In the genomic region with DNA sequence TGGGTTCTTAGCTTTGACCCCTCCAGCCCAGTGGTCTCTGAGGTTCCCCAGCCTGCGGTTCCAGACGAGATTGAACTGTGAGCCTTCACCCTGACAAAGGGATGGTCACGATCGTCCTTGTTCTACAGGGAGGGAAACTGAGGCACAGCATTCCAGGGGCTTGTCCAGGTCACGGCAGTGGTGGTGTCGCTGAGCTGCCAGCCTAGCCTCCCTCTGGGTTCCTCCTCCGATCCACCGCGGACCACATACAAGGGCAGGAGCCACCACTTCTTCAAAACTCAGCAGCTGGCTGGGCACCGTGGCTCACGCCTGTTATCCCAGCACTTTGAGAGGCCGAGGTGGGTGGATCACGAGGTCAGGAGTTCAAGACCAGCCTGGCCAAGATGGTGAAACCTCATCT, we compare ENCODE assay signal across 30 cellular contexts. TPM values are rescaled to one million over a fixed set of nuclear protein-coding genes. Genes with fewer than 3 reads are reported as not detected.
DNase-seq lines count a peak whose midpoint lies in the region; ATAC-seq and TF ChIP-seq lines count a peak whose summit lies in the region.
"Had no signal": no experiment of that assay in that cellular context is flagged by ENCODE, and none has a peak within 500 bp of the region (broad histone marks: within the 10 kb centered on the region; RNA-seq: fewer than 3 reads in every experiment).

No MANE protein-coding gene starts in this region.

- H3K9me3 ChIP-seq in spleen: peaks cover 3 to 44% (median 35%) of the 10 kb centered on the region in 8 donors

- H3K36me3 ChIP-seq in H7 (replicated peaks; ENCODE audit: control insufficient read depth, insufficient read depth, low read length): no peaks in the 10 kb centered on the region
- peaks cover 0 to 5% (median 0%) of the 10 kb centered on the region in 6 donors for H3K36me3 ChIP-seq in spleen
- H3K36me3 ChIP-seq: breast epithelium, Peyer's patch, sigmoid colon, upper lobe of left lung had no signal

- H3K27me3 ChIP-seq in H7 (ENCODE audit: control insufficient read depth, insufficient read depth, low read length): no peaks in the 10 kb centered on the region; the same call in 1 of the 2 replicates
- peaks cover 0 to 18% (median 0%) of the 10 kb centered on the region in 7 donors for H3K27me3 ChIP-seq in spleen (replicated peaks in 1 of 7)
- H3K27me3 ChIP-seq: Peyer's patch, upper lobe of left lung had no signal

- H3K27me3 Mint-ChIP-seq in immature natural killer cell (ENCODE audit: low read depth in 3 of 3) (peaks cover 2 to 9% (median 5%) of the 10 kb centered on the region in 3 donors), MCF 10A (ENCODE audit: insufficient read depth, unreplicated experiment) (peaks cover 4% of the 10 kb centered on the region)
- H3K27me3 Mint-ChIP-seq: activated CD4-positive, alpha-beta T cell treated with anti-CD3 and anti-CD28 coated beads, Interleukin-2, amount 10 ng/mL, durations not matched to agents 24 days and 14 days had no signal

- TF ChIP-seq POLR2A in spleen (IDR thresholded peaks at IDR 0.05): no peak

- H3K27ac Mint-ChIP-seq in immature natural killer cell (no peak overlapping the region), MCF 10A (ENCODE audit: low read depth, unreplicated experiment) (no peak overlapping the region)
- H3K27ac Mint-ChIP-seq: activated CD4-positive, alpha-beta T cell treated with anti-CD3 and anti-CD28 coated beads, Interleukin-2, amount 10 ng/mL, durations not matched to agents 24 days and 14 days; activated naive CD4-positive, alpha-beta T cell treated with anti-CD3 and anti-CD28 coated beads, Interleukin-2, amount 50 U/mL, for 24 hours; activated T-helper 1 cell treated with anti-CD3 and anti-CD28 coated beads, Interleukin-12 subunit alpha, Interleukin-12 subunit beta, Interleukin-2, Interleukin-4 antibody, amounts not matched to agents 30 ng/mL and 10 ng/mL and 1 ng/mL, durations not matched to agents 14 hours and 24 hours and 36 hours; IgD-negative memory B cell had no signal

- no peak overlapping the region for H3K4me3 ChIP-seq in H7 (ENCODE audit: insufficient read depth, low read depth, low read length)
- H3K4me3 ChIP-seq in spleen: no peak overlapping the region
- H3K4me3 ChIP-seq in foreskin fibroblast (ENCODE audit: low read depth in 1 of 2, low read length in 2 of 2): no peak overlapping the region
- H3K4me3 ChIP-seq: breast epithelium, Peyer's patch, sigmoid colon, upper lobe of left lung had no signal

- peaks cover 3 to 22% (median 4%) of the 10 kb centered on the region in 6 donors for H3K9me3 Mint-ChIP-seq in immature natural killer cell
- peaks cover 9% of the 10 kb centered on the region for H3K9me3 Mint-ChIP-seq in MCF 10A (ENCODE audit: unreplicated experiment)

- CTCF ChIA-PET in MCF 10A (lab: Yijun Ruan, JAX): interaction anchor here (0.6 kb wide), 1 partner anchor 1360 kb away, joined by 3 read pairs; no protein-coding TSS in a partner anchor

- POLR2A ChIA-PET in MCF 10A (lab: Yijun Ruan, JAX): no interaction called here

- no peak for TF ChIP-seq CTCF in spleen (IDR thresholded peaks at IDR 0.05 in 8 of 11, conservative IDR thresholded peaks at IDR 0.05 in 3 of 11)
- no peak for TF ChIP-seq CTCF in foreskin fibroblast (IDR thresholded peaks at IDR 0.05; ENCODE audit: low read depth, low read length)
- TF ChIP-seq CTCF in MCF 10A (IDR thresholded peaks at IDR 0.05; ENCODE audit: unreplicated experiment): no peak

- no peak overlapping the region for H3K4me3 Mint-ChIP-seq in immature natural killer cell
- H3K4me3 Mint-ChIP-seq in MCF 10A (ENCODE audit: unreplicated experiment): no peak overlapping the region
- H3K4me3 Mint-ChIP-seq: activated CD4-positive, alpha-beta T cell treated with anti-CD3 and anti-CD28 coated beads, Interleukin-2, amount 10 ng/mL, durations not matched to agents 24 days and 14 days; activated naive CD4-positive, alpha-beta T cell treated with anti-CD3 and anti-CD28 coated beads, Interleukin-2, amount 50 U/mL, for 24 hours; activated T-helper 1 cell treated with anti-CD3 and anti-CD28 coated beads, Interleukin-12 subunit alpha, Interleukin-12 subunit beta, Interleukin-2, Interleukin-4 antibody, amounts not matched to agents 30 ng/mL and 10 ng/mL and 1 ng/mL, durations not matched to agents 14 hours and 24 hours and 36 hours; IgD-negative memory B cell; neural crest cell had no signal

- no peak overlapping the region for H3K27ac ChIP-seq in spleen
- H3K27ac ChIP-seq: breast epithelium, Peyer's patch, sigmoid colon, upper lobe of left lung, VCaP had no signal

- H3K4me1 ChIP-seq in spleen: no peaks in the 10 kb centered on the region
- H3K4me1 ChIP-seq: breast epithelium, Peyer's patch, sigmoid colon, upper lobe of left lung had no signal

- no peaks in the 10 kb centered on the region for H3K4me1 Mint-ChIP-seq in immature natural killer cell
- no peaks in the 10 kb centered on the region for H3K4me1 Mint-ChIP-seq in MCF 10A (ENCODE audit: insufficient read depth, unreplicated experiment)
- H3K4me1 Mint-ChIP-seq: activated CD4-positive, alpha-beta T cell treated with anti-CD3 and anti-CD28 coated beads, Interleukin-2, amount 10 ng/mL, durations not matched to agents 24 days and 14 days; activated naive CD4-positive, alpha-beta T cell treated with anti-CD3 and anti-CD28 coated beads, Interleukin-2, amount 50 U/mL, for 24 hours; neural crest cell had no signal

- H3K36me3 Mint-ChIP-seq in immature natural killer cell: no peaks in the 10 kb centered on the region
- no peaks in the 10 kb centered on the region for H3K36me3 Mint-ChIP-seq in MCF 10A (ENCODE audit: insufficient read depth, unreplicated experiment)
- H3K36me3 Mint-ChIP-seq: IgD-negative memory B cell had no signal

- intact Hi-C loops in spleen (cut with DNase I; ENCODE audit: low total_unique reads): no loop called here
- intact Hi-C loops in MCF 10A (cut with micrococcal nuclease): no loop called here

- ATAC-seq in left lobe of liver: no peak
- ATAC-seq: left colon had no signal

- no TSS peak for BruUV-seq in MCF 10A (replicated peaks; lab: Mats Ljungman, UMichigan)

- WGBS in spleen, 5 donors: 84 to 90% (median 89%) methylated on average over 11 to 13 of the region's 13 CpGs

- peak; percentile 0 for DNase-seq in activated CD4-positive, CD25-positive, alpha-beta regulatory T cell treated with anti-CD3 and anti-CD28 coated beads, Interleukin-2, amount 50 U/mL, for 72 hours
- DNase-seq in activated CD4-positive, CD25-positive, alpha-beta regulatory T cell (lab: John Stamatoyannopoulos, UW): no peak
- DNase-seq in H7: peak; percentile 48
- DNase-seq in left lobe of liver (ENCODE audit: low spot score): peak; percentile 32
- DNase-seq in spleen: peak; percentile 29
- no peak for DNase-seq in foreskin fibroblast
- DNase-seq in immature natural killer cell: no peak
- no peak for DNase-seq in MCF 10A (ENCODE audit: unreplicated experiment)
- DNase-seq: 8988T; activated CD4-positive, alpha-beta T cell treated with anti-CD3 and anti-CD28 coated beads, Interleukin-2, amount 10 ng/mL, durations not matched to agents 24 days and 14 days; DMS79; effector CD8-positive, alpha-beta T cell; hippocampal formation; mesendoderm; NCI-H146; NCI-H446; NCI-H82; SIG-M5; stimulated activated CD4-positive, alpha-beta T cell treated with anti-CD3 and anti-CD28 coated beads, Interleukin-4, amount 100 ng/mL, for 1 hour; T-helper 9 cell had no signal

RNA-seq across cellular contexts. Expression of a gene that starts 35.8 kb away (rescaled TPM):
- 16.0 and 19.9 TPM in 2 replicates for total RNA-seq in H7 (2014; rRNA removed; shearing (Covaris generic))
- total RNA-seq in left lobe of liver: 17.5 TPM
- total RNA-seq in spleen: 1 to 10 TPM; 2.3 to 3.9 (median 2.8) TPM
- under 1 TPM; 0.22 to 0.70 (median 0.41) TPM for polyA plus RNA-seq in spleen
- polyA plus RNA-seq in immature natural killer cell: under 1 TPM in 1 of 3 donors, not detected in 2; 0.08 TPM
- total RNA-seq in MCF 10A (2022): not detected in 2 replicates
- total RNA-seq: activated CD4-positive, alpha-beta T cell treated with anti-CD3 and anti-CD28 coated beads, Interleukin-2, amount 10 ng/mL, durations not matched to agents 24 days and 14 days; activated T-helper 1 cell treated with anti-CD3 and anti-CD28 coated beads, Interleukin-12 subunit alpha, Interleukin-12 subunit beta, Interleukin-2, Interleukin-4 antibody, amounts not matched to agents 30 ng/mL and 10 ng/mL and 1 ng/mL, durations not matched to agents 14 hours and 24 hours and 36 hours had no signal

Comparison
In these comparisons a context has a peak if more than half of its experiments do, and no peak if none do; other contexts are left out.
1. DNase-seq: peak in activated CD4-positive, CD25-positive, alpha-beta regulatory T cell treated with anti-CD3 and anti-CD28 coated beads, Interleukin-2, amount 50 U/mL, for 72 hours (single experiment), H7 (single experiment), left lobe of liver (single experiment) and spleen (single experiment); none in activated CD4-positive, CD25-positive, alpha-beta regulatory T cell (0 of 4), foreskin fibroblast (0 of 2), immature natural killer cell (0 of 3) and MCF 10A (single experiment).